1 cellular context compared by ENCODE assay signal in genomic region chr7:93921190-93921585, GRCh38.
TF ChIP-seq lines count a peak whose summit lies in the region.

No MANE protein-coding gene starts in this region.

TF ChIP-seq in A549, 52 proteins besides CTCF, POLR2A, EP300 and RAD21 (continued from another document):
- TF ChIP-seq FOSL2 (IDR thresholded peaks at IDR 0.05) (no peak), FOSL2 (CRISPR knock-in tag; IDR thresholded peaks at IDR 0.05) (no peak)
